Comparison of ENCODE assay signal across 22 cellular contexts in genomic region chr22:43442386-43443060, GRCh38. TPM values are rescaled to one million over a fixed set of nuclear protein-coding genes. Genes with fewer than 3 reads are reported as not detected.
"Had no signal": no experiment of that assay in that cellular context is flagged by ENCODE, and none has a peak within 500 bp of the region (broad histone marks: within the 10 kb centered on the region; RNA-seq: fewer than 3 reads in every experiment).

No MANE protein-coding gene starts in this region.

- ATAC-seq: activated CD8-positive, alpha-beta memory T cell treated with anti-CD3 and anti-CD28 coated beads, Interleukin-2, amount 10 ng/mL, durations not matched to agents 7 days and 5 days had no signal

- H3K4me3 Mint-ChIP-seq: activated CD4-positive, alpha-beta memory T cell treated with anti-CD3 and anti-CD28 coated beads for 36 hours; activated CD8-positive, alpha-beta memory T cell treated with anti-CD3 and anti-CD28 coated beads, Interleukin-2, amount 10 ng/mL, durations not matched to agents 7 days and 5 days; activated naive CD4-positive, alpha-beta T cell treated with anti-CD3 and anti-CD28 coated beads, Interleukin-2, amount 50 U/mL, for 24 hours; immature natural killer cell; mesothelial cell of epicardium had no signal

- DNase-seq: activated CD4-positive, alpha-beta memory T cell treated with anti-CD3 and anti-CD28 coated beads for 36 hours; activated CD8-positive, alpha-beta memory T cell treated with anti-CD3 and anti-CD28 coated beads, Interleukin-2, amount 10 ng/mL, durations not matched to agents 7 days and 5 days; activated T-cell treated with anti-CD3 and anti-CD28 coated beads, Interleukin-2, amount 50 U/mL, for 1 hour; adrenal gland; caudate nucleus; colonic mucosa; effector CD4-positive, alpha-beta T cell; esophagus squamous epithelium; immature natural killer cell; retina; stimulated activated CD4-positive, alpha-beta T cell treated with anti-CD3 and anti-CD28 coated beads, Interleukin-4, amount 100 ng/mL, for 24 hours; stimulated activated naive CD4-positive, alpha-beta T cell treated with Interleukin-2 at 50 U/mL for 16 hours; substantia nigra; trophoblast cell had no signal

- H3K27ac Mint-ChIP-seq: activated CD4-positive, alpha-beta memory T cell treated with anti-CD3 and anti-CD28 coated beads for 36 hours; activated CD8-positive, alpha-beta memory T cell treated with anti-CD3 and anti-CD28 coated beads, Interleukin-2, amount 10 ng/mL, durations not matched to agents 7 days and 5 days; activated naive CD4-positive, alpha-beta T cell treated with anti-CD3 and anti-CD28 coated beads, Interleukin-2, amount 50 U/mL, for 24 hours; mesothelial cell of epicardium had no signal

- H3K27ac ChIP-seq: adrenal gland, colonic mucosa, esophagus squamous epithelium, neutrophil, skin epidermis had no signal

- H3K36me3 ChIP-seq: adrenal gland, colonic mucosa, esophagus squamous epithelium, neutrophil had no signal

- H3K27me3 ChIP-seq: adrenal gland, colonic mucosa, neutrophil had no signal

- H3K4me1 Mint-ChIP-seq: activated CD8-positive, alpha-beta memory T cell treated with anti-CD3 and anti-CD28 coated beads, Interleukin-2, amount 10 ng/mL, durations not matched to agents 7 days and 5 days; activated naive CD4-positive, alpha-beta T cell treated with anti-CD3 and anti-CD28 coated beads, Interleukin-2, amount 50 U/mL, for 24 hours; immature natural killer cell; mesothelial cell of epicardium had no signal

- H3K4me1 ChIP-seq: adrenal gland, colonic mucosa, esophagus squamous epithelium had no signal

- H3K9me3 Mint-ChIP-seq: activated CD4-positive, alpha-beta memory T cell treated with anti-CD3 and anti-CD28 coated beads for 36 hours; activated naive CD4-positive, alpha-beta T cell treated with anti-CD3 and anti-CD28 coated beads, Interleukin-2, amount 50 U/mL, for 24 hours; mesothelial cell of epicardium had no signal

- H3K36me3 Mint-ChIP-seq: activated CD4-positive, alpha-beta memory T cell treated with anti-CD3 and anti-CD28 coated beads for 36 hours; activated CD8-positive, alpha-beta memory T cell treated with anti-CD3 and anti-CD28 coated beads, Interleukin-2, amount 10 ng/mL, durations not matched to agents 7 days and 5 days; activated naive CD4-positive, alpha-beta T cell treated with anti-CD3 and anti-CD28 coated beads, Interleukin-2, amount 50 U/mL, for 24 hours; immature natural killer cell; mesothelial cell of epicardium had no signal

- H3K4me3 ChIP-seq: adrenal gland, colonic mucosa, esophagus squamous epithelium, skin epidermis had no signal

RNA-seq across cellular contexts. Expression of gene MPPED1, which starts 30.7 kb away (rescaled TPM):
- total RNA-seq: activated CD4-positive, alpha-beta memory T cell treated with anti-CD3 and anti-CD28 coated beads for 36 hours; activated CD8-positive, alpha-beta memory T cell treated with anti-CD3 and anti-CD28 coated beads, Interleukin-2, amount 10 ng/mL, durations not matched to agents 7 days and 5 days; endothelial cell of umbilical vein; esophagus squamous epithelium; fibroblast of villous mesenchyme; myocyte; T-helper 1 cell treated with Interleukin-12 subunit alpha and Interleukin-12 subunit beta and Interleukin-4 antibody, amounts not matched to agents 30 ng/mL and 1 ng/mL, for 36 hours had no signal
- polyA plus RNA-seq: endothelial cell of umbilical vein, immature natural killer cell had no signal
